ENCODE assay signal across 10 cellular contexts in the genomic region with DNA sequence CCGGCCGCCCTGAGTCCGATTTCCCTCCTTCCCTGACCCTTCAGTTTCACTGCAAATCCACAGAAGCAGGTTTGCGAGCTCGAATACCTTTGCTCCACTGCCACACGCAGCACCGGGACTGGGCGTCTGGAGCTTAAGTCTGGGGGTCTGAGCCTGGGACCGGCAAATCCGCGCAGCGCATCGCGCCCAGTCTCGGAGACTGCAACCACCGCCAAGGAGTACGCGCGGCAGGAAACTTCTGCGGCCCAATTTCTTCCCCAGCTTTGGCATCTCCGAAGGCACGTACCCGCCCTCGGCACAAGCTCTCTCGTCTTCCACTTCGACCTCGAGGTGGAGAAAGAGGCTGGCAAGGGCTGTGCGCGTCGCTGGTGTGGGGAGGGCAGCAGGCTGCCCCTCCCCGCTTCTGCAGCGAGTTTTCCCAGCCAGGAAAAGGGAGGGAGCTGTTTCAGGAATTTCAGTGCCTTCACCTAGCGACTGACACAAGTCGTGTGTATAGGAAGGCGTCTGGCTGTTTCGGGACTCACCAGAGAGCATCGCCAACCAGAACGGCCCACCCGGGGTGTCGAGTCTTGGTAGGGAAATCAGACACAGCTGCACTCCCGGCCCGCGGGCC. TPM values are rescaled to one million over a fixed set of nuclear protein-coding genes. Genes with fewer than 3 reads are reported as not detected.
DNase-seq lines count a peak whose midpoint lies in the region; ATAC-seq lines count a peak whose summit lies in the region.
"Had no signal": no experiment of that assay in that cellular context is flagged by ENCODE, and none has a peak within 500 bp of the region (broad histone marks: within the 10 kb centered on the region; RNA-seq: fewer than 3 reads in every experiment).

No MANE protein-coding gene starts in this region.

- ATAC-seq in GM21529 (IDR thresholded peaks at IDR 0.05; ENCODE audit: unreplicated experiment) (no peak), HG03342 (IDR thresholded peaks at IDR 0.05; ENCODE audit: unreplicated experiment) (no peak)

- H3K9ac ChIP-seq in iPS-18a (ENCODE audit: low read length) = no peak overlapping the region
- no peak overlapping the region for H3K9ac ChIP-seq in rectal smooth muscle tissue (ENCODE audit: low read length)

- H3K27ac ChIP-seq in iPS-18a (ENCODE audit: low read length) = no peak overlapping the region
- H3K27ac ChIP-seq in rectal smooth muscle tissue (ENCODE audit: low read depth, low read length) = no peak overlapping the region

- H3K4me3 ChIP-seq in H7 (ENCODE audit: insufficient read depth, low read depth, low read length) = peak overlapping the region; percentile 12; the same call in 1 of the 2 replicates
- peak overlapping the region; percentile 50 for H3K4me3 ChIP-seq in iPS-18a (ENCODE audit: low read length)
- H3K4me3 ChIP-seq in rectal smooth muscle tissue (ENCODE audit: low read length) = peak overlapping the region; percentile 2

- H3K4me1 ChIP-seq in iPS-18a (ENCODE audit: control insufficient read depth, low read depth, low read length) (peaks cover 24% of the 10 kb centered on the region), rectal smooth muscle tissue (ENCODE audit: control insufficient read depth, insufficient read depth, low read length) (peaks cover 4% of the 10 kb centered on the region)

- H3K36me3 ChIP-seq in H7 (replicated peaks; ENCODE audit: control insufficient read depth, insufficient read depth, low read length) = no peaks in the 10 kb centered on the region
- no peaks in the 10 kb centered on the region for H3K36me3 ChIP-seq in iPS-18a (ENCODE audit: control insufficient read depth, low read depth, low read length)
- H3K36me3 ChIP-seq in rectal smooth muscle tissue (ENCODE audit: control insufficient read depth, insufficient read depth, low read length) = no peaks in the 10 kb centered on the region

- H3K9me3 ChIP-seq in iPS-18a (ENCODE audit: control insufficient read depth, low read depth, low read length) = no peaks in the 10 kb centered on the region

- peak; percentile 77 for DNase-seq in H7
- peak; percentile 46 for DNase-seq in astrocyte of the hippocampus (ENCODE audit: low read depth, low spot score)
- DNase-seq in activated naive CD4-positive, alpha-beta T cell treated with anti-CD3 and anti-CD28 coated beads, Interleukin-2, amount 50 U/mL, for 16 hours = no peak
- DNase-seq in NCI-H1930 (lab: John Stamatoyannopoulos, UW) = no peak
- DNase-seq: DMS 273 treated with DMSO at 0.1 percent for 48 hours, NCI-H446 had no signal

- peaks cover 93% of the 10 kb centered on the region for H3K27me3 ChIP-seq in H7 (ENCODE audit: control insufficient read depth, insufficient read depth, low read length)
- H3K27me3 ChIP-seq in iPS-18a (ENCODE audit: control insufficient read depth, insufficient read depth, low read length) = peaks cover 99% of the 10 kb centered on the region
- peaks cover 59% of the 10 kb centered on the region for H3K27me3 ChIP-seq in rectal smooth muscle tissue (ENCODE audit: control insufficient read depth, insufficient read depth, low read length)

RNA-seq across cellular contexts. Expression of a gene that starts 4.6 kb away (rescaled TPM):
- total RNA-seq in H7 (2014; rRNA removed; shearing (Covaris generic)) = 0.07 and 0.80 TPM in 2 replicates

Comparison
In these comparisons a context has a peak if more than half of its experiments do, and no peak if none do; other contexts are left out.
1. DNase-seq: peak in H7 (single experiment) and astrocyte of the hippocampus (single experiment); none in activated naive CD4-positive, alpha-beta T cell treated with anti-CD3 and anti-CD28 coated beads, Interleukin-2, amount 50 U/mL, for 16 hours (single experiment) and NCI-H1930 (0 of 2).
2. Peak in every context shown above with its lines, with median percentiles within 50 percentile points of each other: H3K4me3 ChIP-seq.